15 cellular contexts compared by ENCODE assay signal in the genomic region with DNA sequence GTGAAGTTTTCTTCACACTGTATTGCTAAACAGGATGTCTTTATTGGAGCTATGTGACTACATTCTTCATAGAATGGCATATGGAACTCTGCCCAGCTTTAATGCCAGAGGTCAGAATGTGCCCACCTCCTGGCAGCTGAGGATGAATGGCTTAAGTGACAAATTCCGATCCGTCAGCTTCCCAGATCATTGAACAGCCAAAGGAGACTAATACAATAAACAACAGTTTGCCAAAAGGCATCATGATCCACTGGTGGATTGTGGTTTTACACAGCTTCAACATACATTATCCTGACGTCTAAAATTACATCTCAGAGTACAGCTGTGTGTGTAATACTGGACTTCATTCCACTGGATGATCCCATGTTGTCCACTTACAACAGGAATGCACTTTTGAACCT.
A peak's percentile ranks its signal among the peaks of the same experiment; 100 is the strongest.
DNase-seq lines count a peak whose midpoint lies in the region; FAIRE-seq and TF ChIP-seq lines count a peak whose summit lies in the region.
"Had no signal": no experiment of that assay in that cellular context is flagged by ENCODE, and none has a peak within 500 bp of the region (broad histone marks: within the 10 kb centered on the region; RNA-seq: fewer than 3 reads in every experiment).

No MANE protein-coding gene starts in this region.

- POLR2A ChIA-PET in MCF 10A (lab: Yijun Ruan, JAX), result interaction anchor here (0.9 to 3.7 kb wide), 7 partner anchors 9 to 65 kb away, joined by 3 to 21 read pairs (median 4); no protein-coding TSS in a partner anchor

- H3K36me3 ChIP-seq in breast epithelium, result no peaks in the 10 kb centered on the region
- H3K36me3 ChIP-seq in keratinocyte (ENCODE audit: control insufficient read depth in 2 of 2, extremely low read depth in 1 of 2, insufficient read depth in 2 of 2, low read length in 2 of 2), result no peaks in the 10 kb centered on the region
- H3K36me3 ChIP-seq: colonic mucosa had no signal

- H4K20me1 ChIP-seq in keratinocyte (ENCODE audit: control insufficient read depth, extremely low read depth, insufficient read depth, low read length), result no peaks in the 10 kb centered on the region

- FAIRE-seq in keratinocyte (lab: Jason Lieb, UNC), result peak; percentile 67
- FAIRE-seq: K562 had no signal

- no peak overlapping the region for H3K9ac ChIP-seq in keratinocyte (ENCODE audit: control insufficient read depth, extremely low read depth, insufficient read depth, low read length)

- intact Hi-C loops in MCF 10A (cut with micrococcal nuclease), result loop anchor here (10.0 kb wide), 1 partner anchor 567 kb away; the partner anchor contains the start of gene METTL13
- intact Hi-C loops in breast epithelium (cut with DNase I; ENCODE audit: low total_unique reads), result no loop called here
- intact Hi-C loops in posterior vena cava (cut with DNase I), result no loop called here

- dilution Hi-C loops in keratinocyte (cut with MboI; ENCODE audit: extremely low pct_ligation_motif_present, low sequenced_read_pairs), result no loop called here

- H3K27ac Mint-ChIP-seq in MCF 10A (ENCODE audit: low read depth, unreplicated experiment), result peak overlapping the region; percentile 73
- H3K27ac Mint-ChIP-seq: activated T-helper 1 cell treated with anti-CD3 and anti-CD28 coated beads, Interleukin-12 subunit alpha, Interleukin-12 subunit beta, Interleukin-2, Interleukin-4 antibody, amounts not matched to agents 30 ng/mL and 10 ng/mL and 1 ng/mL, durations not matched to agents 14 hours and 24 hours and 36 hours had no signal

- no peaks in the 10 kb centered on the region for H3K9me1 ChIP-seq in keratinocyte (ENCODE audit: control insufficient read depth, extremely low read depth, insufficient read depth, low read length)

- H3K27ac ChIP-seq in breast epithelium (peak overlapping the region in 1 of 2 donors; percentile 39), keratinocyte (ENCODE audit: control insufficient read depth, insufficient read depth, low read length) (peak overlapping the region; percentile 54)
- H3K27ac ChIP-seq: colonic mucosa, RWPE1 had no signal

- CTCF ChIA-PET in MCF 10A (lab: Yijun Ruan, JAX), result interaction anchor here (0.5 to 2.4 kb wide), 5 partner anchors 9 to 648 kb away, joined by 3 to 10 read pairs (median 4); no protein-coding TSS in a partner anchor

- TF ChIP-seq POLR2A in breast epithelium (IDR thresholded peaks at IDR 0.05), result no peak

- no peak overlapping the region for H2AFZ ChIP-seq in keratinocyte (ENCODE audit: control insufficient read depth, low read length)

- H3K9me3 Mint-ChIP-seq in MCF 10A (ENCODE audit: unreplicated experiment), result peaks cover 17% of the 10 kb centered on the region

- H3K27me3 ChIP-seq in breast epithelium, result no peaks in the 10 kb centered on the region
- no peaks in the 10 kb centered on the region for H3K27me3 ChIP-seq in keratinocyte (ENCODE audit: control insufficient read depth, extremely low read depth, insufficient read depth, low read length)
- H3K27me3 ChIP-seq: colonic mucosa had no signal

- H3K9me3 ChIP-seq in breast epithelium (peaks cover 0 to 4% of the 10 kb centered on the region in 2 donors), keratinocyte (ENCODE audit: control insufficient read depth, low read depth, low read length) (no peaks in the 10 kb centered on the region)
- H3K9me3 ChIP-seq: colonic mucosa had no signal

- peak overlapping the region; percentile 79 for H3K4me2 ChIP-seq in keratinocyte (ENCODE audit: control insufficient read depth, extremely low read depth, insufficient read depth, low read depth, low read length)

- H3K79me2 ChIP-seq in keratinocyte (ENCODE audit: control insufficient read depth, insufficient read depth, low read length), result no peaks in the 10 kb centered on the region

- no TSS peak for BruUV-seq in MCF 10A (replicated peaks; lab: Mats Ljungman, UMichigan)

- no peaks in the 10 kb centered on the region for H3K27me3 Mint-ChIP-seq in MCF 10A (ENCODE audit: insufficient read depth, unreplicated experiment)
- H3K27me3 Mint-ChIP-seq: naive B cell had no signal

- H3K4me3 ChIP-seq in breast epithelium (no peak overlapping the region), keratinocyte (ENCODE audit: control insufficient read depth in 2 of 3, extremely low read depth in 1 of 3, insufficient read depth in 2 of 3, low read depth in 1 of 3, low read length in 3 of 3) (no peak overlapping the region)
- H3K4me3 ChIP-seq: colonic mucosa, K562 had no signal

- no peaks in the 10 kb centered on the region for H3K36me3 Mint-ChIP-seq in MCF 10A (ENCODE audit: insufficient read depth, unreplicated experiment)

- TF ChIP-seq CTCF in MCF 10A (IDR thresholded peaks at IDR 0.05; ENCODE audit: unreplicated experiment) (no peak), breast epithelium (IDR thresholded peaks at IDR 0.05) (no peak), keratinocyte (optimal IDR thresholded peaks at IDR 0.05 in 1 of 3, IDR thresholded peaks at IDR 0.05 in 1 of 3, conservative IDR thresholded peaks at IDR 0.05 in 1 of 3; ENCODE audit: extremely low read depth in 1 of 3, insufficient read depth in 2 of 3, low read length in 3 of 3) (no peak)

- H3K4me1 ChIP-seq in breast epithelium (no peaks in the 10 kb centered on the region), keratinocyte (ENCODE audit: control insufficient read depth, extremely low read depth, insufficient read depth, low read length) (peaks cover 28% of the 10 kb centered on the region)

- DNase-seq in MCF 10A (ENCODE audit: unreplicated experiment) (peak; percentile 71), breast epithelium (ENCODE audit: low spot score in 2 of 2) (no peak), amniotic stem cell (lab: John Stamatoyannopoulos, UW) (peak; percentile 9), keratinocyte (ENCODE audit: low read depth, low spot score) (no peak), NCI-H187 treated with DMSO at 0.1 percent for 48 hours (lab: John Stamatoyannopoulos, UW) (no peak), C1 segment of cervical spinal cord (lab: John Stamatoyannopoulos, UW) (no peak), posterior vena cava (ENCODE audit: low spot score) (no peak)
- DNase-seq in activated CD4-positive, CD25-positive, alpha-beta regulatory T cell (lab: John Stamatoyannopoulos, UW), result no peak
- DNase-seq: activated CD4-positive, CD25-positive, alpha-beta regulatory T cell treated with anti-CD3 and anti-CD28 coated beads, Interleukin-2, amount 50 U/mL, for 72 hours; colonic mucosa; naive B cell; NCI-H2171 had no signal

- H3K4me3 Mint-ChIP-seq in MCF 10A (ENCODE audit: unreplicated experiment), result no peak overlapping the region
- H3K4me3 Mint-ChIP-seq: activated T-helper 1 cell treated with anti-CD3 and anti-CD28 coated beads, Interleukin-12 subunit alpha, Interleukin-12 subunit beta, Interleukin-2, Interleukin-4 antibody, amounts not matched to agents 30 ng/mL and 10 ng/mL and 1 ng/mL, durations not matched to agents 14 hours and 24 hours and 36 hours; naive B cell had no signal

- H3K4me1 Mint-ChIP-seq in MCF 10A (ENCODE audit: insufficient read depth, unreplicated experiment), result peaks cover 52% of the 10 kb centered on the region

Comparison
In these comparisons a context has a peak if more than half of its experiments do, and no peak if none do; other contexts are left out.
1. DNase-seq: peak in MCF 10A (single experiment) and amniotic stem cell (single experiment); none in breast epithelium (0 of 2), keratinocyte (single experiment), activated CD4-positive, CD25-positive, alpha-beta regulatory T cell (0 of 4), NCI-H187 treated with DMSO at 0.1 percent for 48 hours (single experiment), C1 segment of cervical spinal cord (0 of 14) and posterior vena cava (single experiment).